17 cellular contexts compared by ENCODE assay signal in genomic region chr15:41869770-41870688, GRCh38. TPM values are rescaled to one million over a fixed set of nuclear protein-coding genes. Genes with fewer than 3 reads are reported as not detected.
DNase-seq lines count a peak whose midpoint lies in the region; ATAC-seq, FAIRE-seq and TF ChIP-seq lines count a peak whose summit lies in the region.
"Had no signal": no experiment of that assay in that cellular context is flagged by ENCODE, and none has a peak within 500 bp of the region (broad histone marks: within the 10 kb centered on the region; RNA-seq: fewer than 3 reads in every experiment).

No MANE protein-coding gene starts in this region.

- intact Hi-C loops in HepG2 (cut with micrococcal nuclease; ENCODE audit: unreplicated experiment) = no loop called here
- intact Hi-C loops in right lobe of liver (cut with DNase I) = no loop called here
- intact Hi-C loops in left colon (cut with DNase I, micrococcal nuclease) = no loop called here

- H3K27me3 ChIP-seq in HepG2 (ENCODE audit: control insufficient read depth in 1 of 2, insufficient read depth in 2 of 2, low read length in 2 of 2) (peaks cover 7 to 74% of the 10 kb centered on the region in 2 experiments; a peak in 4 of 5 replicates), right lobe of liver (no peaks in the 10 kb centered on the region), H1 (replicated peaks in 1 of 4; ENCODE audit: control insufficient read depth in 3 of 4, extremely low read depth in 1 of 4, insufficient read depth in 3 of 4, low read length in 3 of 4) (no peaks in the 10 kb centered on the region)
- H3K27me3 ChIP-seq: hepatocyte had no signal

- ATAC-seq in HepG2 (no peak), right lobe of liver (no peak), left colon (no peak), HG02885 (IDR thresholded peaks at IDR 0.05; ENCODE audit: poor library complexity, unreplicated experiment) (no peak)
- ATAC-seq in stimulated activated effector memory CD8-positive, alpha-beta T cell treated with anti-CD3 and anti-CD28 coated beads, Interleukin-12 subunit alpha, Interleukin-12 subunit beta, amount 100 ng/mL, for 72 hours = no peak
- ATAC-seq: HCT116 had no signal

- no peak for TF ChIP-seq POLR2A in HepG2 (IDR thresholded peaks at IDR 0.05; ENCODE audit: insufficient read depth in 1 of 2, low read depth in 2 of 2, low read length in 2 of 2)
- TF ChIP-seq POLR2A in right lobe of liver (IDR thresholded peaks at IDR 0.05) = no peak
- no peak for TF ChIP-seq POLR2A in H1 (IDR thresholded peaks at IDR 0.05; ENCODE audit: control extremely low read depth in 1 of 2, low read depth in 2 of 2, low read length in 2 of 2)

- no peak overlapping the region for H4K5ac ChIP-seq in H1 (ENCODE audit: insufficient read length, low read depth, low read length)

- no peak overlapping the region for H3K27ac ChIP-seq in HepG2 (ENCODE audit: extremely low read length, insufficient read depth, low read length)
- H3K27ac ChIP-seq in right lobe of liver = no peak overlapping the region
- no peak overlapping the region for H3K27ac ChIP-seq in H1 (ENCODE audit: low read depth, low read length)
- H3K27ac ChIP-seq: hepatocyte had no signal

- TF ChIP-seq CTCF in HepG2 (CRISPR knock-in tag; IDR thresholded peaks at IDR 0.05) (no peak), right lobe of liver (IDR thresholded peaks at IDR 0.05) (no peak), H1 (IDR thresholded peaks at IDR 0.05; ENCODE audit: control extremely low read depth in 1 of 3, insufficient read depth in 1 of 3, low read depth in 1 of 3, low read length in 3 of 3) (no peak)

- H3K56ac ChIP-seq in H1 (replicated peaks; ENCODE audit: insufficient read length, low read depth, low read length) = no peak overlapping the region

- H3K9me3 ChIP-seq in HepG2 (ENCODE audit: low read length) (no peaks in the 10 kb centered on the region), right lobe of liver (no peaks in the 10 kb centered on the region), H1 (ENCODE audit: insufficient read depth in 2 of 2, low read depth in 1 of 2, low read length in 1 of 2) (no peaks in the 10 kb centered on the region)

- H3K4me1 ChIP-seq in HepG2 (ENCODE audit: insufficient read depth, low read length) (peaks cover 25% of the 10 kb centered on the region), right lobe of liver (peaks cover 0 to 23% (median 3%) of the 10 kb centered on the region in 4 donors), H1 (replicated peaks in 1 of 4; ENCODE audit: control insufficient read depth in 3 of 4, insufficient read depth in 4 of 4, low read length in 3 of 4) (peaks cover 0 to 3% (median under 1%) of the 10 kb centered on the region in 4 experiments; a peak in 3 of 7 replicates)

- no peak overlapping the region for H3K9ac ChIP-seq in HepG2 (ENCODE audit: insufficient read depth, low read depth, low read length)
- no peak overlapping the region for H3K9ac ChIP-seq in H1 (replicated peaks in 1 of 4; ENCODE audit: extremely low read depth in 1 of 4, low read depth in 3 of 4, low read length in 3 of 4)

- DNase-seq in HepG2 (ENCODE audit: low spot score) (no peak), right lobe of liver (no peak), H1 (ENCODE audit: low read depth in 1 of 2, low spot score in 2 of 2) (no peak), left colon (no peak), HPDE6-E6E7 (ENCODE audit: extremely low spot score) (no peak)
- no peak for DNase-seq in activated CD4-positive, alpha-beta memory T cell treated with anti-CD3 and anti-CD28 coated beads, Interleukin-2, amount 10 ng/mL, durations not matched to agents 7 days and 5 days
- no peak for DNase-seq in stimulated activated effector memory CD8-positive, alpha-beta T cell treated with anti-CD3 and anti-CD28 coated beads, Interleukin-12 subunit alpha, Interleukin-12 subunit beta, amount 100 ng/mL, for 72 hours (ENCODE audit: low spot score in 2 of 2)
- DNase-seq: activated CD4-positive, CD25-positive, alpha-beta regulatory T cell treated with anti-CD3 and anti-CD28 coated beads, Interleukin-2, amount 50 U/mL, for 72 hours; COR-L47; islet precursor cell; NCI-H1417; NCI-H526; SHP77 had no signal

- CTCF ChIA-PET in HepG2 (lab: Yijun Ruan, JAX; ENCODE audit: low intra/inter-chr PET ratio, low total read pairs) = no interaction called here
- CTCF ChIA-PET in activated CD4-positive, alpha-beta memory T cell treated with anti-CD3 and anti-CD28 coated beads, Interleukin-2, amount 10 ng/mL, durations not matched to agents 7 days and 5 days (lab: Charles Lee) = interaction anchor here (0.6 to 1.9 kb wide), 6 partner anchors 14 to 119 kb away, joined by 3 to 12 read pairs (median 5); partner anchors contain the start of gene MAPKBP1
- CTCF ChIA-PET in H1 (lab: Charles Lee; ENCODE audit: partially characterized antibody) = interaction anchor here (0.6 to 2.7 kb wide), 16 partner anchors 8 to 132 kb away, joined by 3 to 9 read pairs (median 5); partner anchors contain the start of gene MAPKBP1

- no peak overlapping the region for H3K4me3 Mint-ChIP-seq in activated CD4-positive, alpha-beta memory T cell treated with anti-CD3 and anti-CD28 coated beads, Interleukin-2, amount 10 ng/mL, durations not matched to agents 7 days and 5 days
- no peak overlapping the region for H3K4me3 Mint-ChIP-seq in stimulated activated effector memory CD8-positive, alpha-beta T cell treated with anti-CD3 and anti-CD28 coated beads, Interleukin-12 subunit alpha, Interleukin-12 subunit beta, amount 100 ng/mL, for 72 hours
- H3K4me3 Mint-ChIP-seq: natural killer cell treated with Interleukin-12 subunit alpha and Interleukin-12 subunit beta and Interleukin-15 and Interleukin-18, amount 100 ng/mL, for 72 hours had no signal

- H2BK20ac ChIP-seq in H1 (ENCODE audit: low read length) = 0 out of 2 replicates have a peak overlapping the region, but pooled peaks have one; percentile 32

- no peaks in the 10 kb centered on the region for H4K20me1 ChIP-seq in HepG2 (ENCODE audit: insufficient read depth, low read length)
- peaks cover 0 to 2% of the 10 kb centered on the region in 2 experiments for H4K20me1 ChIP-seq in H1 (replicated peaks in 1 of 2; ENCODE audit: control insufficient read depth in 1 of 2, insufficient read depth in 2 of 2, low read length in 2 of 2)

- H3K27me3 Mint-ChIP-seq in activated CD4-positive, alpha-beta memory T cell treated with anti-CD3 and anti-CD28 coated beads, Interleukin-2, amount 10 ng/mL, durations not matched to agents 7 days and 5 days = no peaks in the 10 kb centered on the region
- H3K27me3 Mint-ChIP-seq: natural killer cell treated with Interleukin-12 subunit alpha and Interleukin-12 subunit beta and Interleukin-15 and Interleukin-18, amount 100 ng/mL, for 72 hours had no signal

- no peak for TF ChIP-seq EP300 in HepG2 (IDR thresholded peaks at IDR 0.05; ENCODE audit: low read depth in 2 of 2, low read length in 2 of 2)
- no peak for TF ChIP-seq EP300 in HepG2 (CRISPR knock-in tag; IDR thresholded peaks at IDR 0.05; ENCODE audit: borderline replicate concordance)
- no peak for TF ChIP-seq EP300 in H1 (IDR thresholded peaks at IDR 0.05; ENCODE audit: borderline replicate concordance in 1 of 2, low read depth in 2 of 2, low read length in 2 of 2)

- no peak overlapping the region for H3K18ac ChIP-seq in H1 (ENCODE audit: extremely low read depth, low read length)

- peaks cover 19% of the 10 kb centered on the region for H3K4me1 Mint-ChIP-seq in activated CD4-positive, alpha-beta memory T cell treated with anti-CD3 and anti-CD28 coated beads, Interleukin-2, amount 10 ng/mL, durations not matched to agents 7 days and 5 days
- peaks cover 36% of the 10 kb centered on the region for H3K4me1 Mint-ChIP-seq in stimulated activated effector memory CD8-positive, alpha-beta T cell treated with anti-CD3 and anti-CD28 coated beads, Interleukin-12 subunit alpha, Interleukin-12 subunit beta, amount 100 ng/mL, for 72 hours

- no peaks in the 10 kb centered on the region for H3K79me1 ChIP-seq in H1 (ENCODE audit: low read depth, low read length)

- TF ChIP-seq RAD21 in HepG2 (CRISPR knock-in tag; IDR thresholded peaks at IDR 0.05) (no peak), H1 (IDR thresholded peaks at IDR 0.05 in 1 of 2, conservative IDR thresholded peaks at IDR 0.05 in 1 of 2; ENCODE audit: low read depth in 2 of 2, low read length in 2 of 2) (no peak)

- no peak overlapping the region for H3K4me2 ChIP-seq in HepG2 (ENCODE audit: low read depth, low read length)
- H3K4me2 ChIP-seq in H1 (ENCODE audit: insufficient read depth in 1 of 2, low read depth in 2 of 2, low read length in 2 of 2) = no peak overlapping the region
- H3K4me2 ChIP-seq: hepatocyte had no signal

- H2BK5ac ChIP-seq in H1 (ENCODE audit: low read depth, low read length) = 0 out of 2 replicates have a peak overlapping the region, but pooled peaks have one; percentile 52

- H3K79me2 ChIP-seq in HepG2 (ENCODE audit: insufficient read depth, low read length) (no peaks in the 10 kb centered on the region), H1 (ENCODE audit: control insufficient read depth in 1 of 2, insufficient read depth in 2 of 2, low read length in 2 of 2) (no peaks in the 10 kb centered on the region)
- H3K79me2 ChIP-seq: hepatocyte had no signal

- no peak for FAIRE-seq in HepG2 (lab: Jason Lieb, UNC)
- no peak for FAIRE-seq in H1 (lab: Jason Lieb, UNC)

- peak overlapping the region; percentile 39; the same call in 1 of the 2 replicates for H2BK12ac ChIP-seq in H1 (ENCODE audit: low read depth, low read length)

- H2BK15ac ChIP-seq in H1 (ENCODE audit: low read length) = no peak overlapping the region

- no peak overlapping the region for H3K23ac ChIP-seq in H1 (ENCODE audit: insufficient read length)

- H3K4me3 ChIP-seq in HepG2 (replicated peaks in 1 of 3; ENCODE audit: insufficient read depth in 1 of 3, low read depth in 2 of 3, low read length in 3 of 3) (no peak overlapping the region), right lobe of liver (no peak overlapping the region), H1 (ENCODE audit: extremely low read depth in 1 of 4, insufficient read depth in 2 of 4, low read depth in 3 of 4, low read length in 4 of 4) (no peak overlapping the region)
- H3K4me3 ChIP-seq: hepatocyte had no signal

- no peak overlapping the region for H4K91ac ChIP-seq in H1 (replicated peaks; ENCODE audit: insufficient read length, low read length)

- no peak overlapping the region for H3K14ac ChIP-seq in H1 (ENCODE audit: insufficient read length)

- H4K8ac ChIP-seq in H1 (ENCODE audit: extremely low read depth, insufficient read depth, low read length) = peak overlapping the region; percentile 59; the same call in 1 of the 2 replicates

- WGBS in HepG2 (ENCODE audit: low lambda C conversion rate) = 47% methylated on average over 5 of the region's 42 CpGs
- WGBS in right lobe of liver (ENCODE audit: insufficient coverage, low coverage, low lambda C conversion rate, missing lambda C conversion rate) = 90% methylated on average over 2 of the region's 42 CpGs
- 92% methylated on average over 42 of the region's 42 CpGs; no CpG with 5 or more reads in 1 of the 2 experiments for WGBS in H1 (ENCODE audit: extremely low coverage in 1 of 2, insufficient coverage in 1 of 2, insufficient read length in 1 of 2, insufficient replicate concordance in 2 of 2, low coverage in 1 of 2, low lambda C conversion rate in 2 of 2, missing lambda C conversion rate in 1 of 2), 2 experiments

- no peak overlapping the region for H3K4ac ChIP-seq in H1 (replicated peaks; ENCODE audit: insufficient read length, low read depth, low read length)

- BruUV-seq in HepG2 (replicated peaks; lab: Mats Ljungman, UMichigan) = no TSS peak

- in situ Hi-C loops in HepG2 (cut with HindIII; ENCODE audit: extremely low pct_ligation_motif_present, low pct_unique_long_range_greater_than_20kb) = no loop called here

- no peaks in the 10 kb centered on the region for H3K36me3 ChIP-seq in HepG2 (replicated peaks in 1 of 2; ENCODE audit: control insufficient read depth in 1 of 2, insufficient read depth in 2 of 2, low read length in 2 of 2)
- H3K36me3 ChIP-seq in right lobe of liver = no peaks in the 10 kb centered on the region
- no peaks in the 10 kb centered on the region for H3K36me3 ChIP-seq in H1 (ENCODE audit: control insufficient read depth in 2 of 4, insufficient read depth in 4 of 4, low read length in 3 of 4)

- no peaks in the 10 kb centered on the region for H3K36me3 Mint-ChIP-seq in activated CD4-positive, alpha-beta memory T cell treated with anti-CD3 and anti-CD28 coated beads, Interleukin-2, amount 10 ng/mL, durations not matched to agents 7 days and 5 days (ENCODE audit: low read depth)
- H3K36me3 Mint-ChIP-seq in stimulated activated effector memory CD8-positive, alpha-beta T cell treated with anti-CD3 and anti-CD28 coated beads, Interleukin-12 subunit alpha, Interleukin-12 subunit beta, amount 100 ng/mL, for 72 hours = no peaks in the 10 kb centered on the region
- H3K36me3 Mint-ChIP-seq: natural killer cell treated with Interleukin-12 subunit alpha and Interleukin-12 subunit beta and Interleukin-15 and Interleukin-18, amount 100 ng/mL, for 72 hours had no signal

- no peaks in the 10 kb centered on the region for H3K23me2 ChIP-seq in H1 (ENCODE audit: low read depth, low read length)

- no peak overlapping the region for H2AFZ ChIP-seq in HepG2 (ENCODE audit: low read length)
- H2AFZ ChIP-seq in H1 (ENCODE audit: low read length) = no peak overlapping the region
- H2AFZ ChIP-seq: hepatocyte had no signal

- no peak overlapping the region for H2BK120ac ChIP-seq in H1 (replicated peaks; ENCODE audit: low read depth, low read length)

- H3K9me3 Mint-ChIP-seq in activated CD4-positive, alpha-beta memory T cell treated with anti-CD3 and anti-CD28 coated beads, Interleukin-2, amount 10 ng/mL, durations not matched to agents 7 days and 5 days = no peaks in the 10 kb centered on the region
- no peaks in the 10 kb centered on the region for H3K9me3 Mint-ChIP-seq in stimulated activated effector memory CD8-positive, alpha-beta T cell treated with anti-CD3 and anti-CD28 coated beads, Interleukin-12 subunit alpha, Interleukin-12 subunit beta, amount 100 ng/mL, for 72 hours
- H3K9me3 Mint-ChIP-seq: natural killer cell treated with Interleukin-12 subunit alpha and Interleukin-12 subunit beta and Interleukin-15 and Interleukin-18, amount 100 ng/mL, for 72 hours had no signal

- POLR2A ChIA-PET in HepG2 (lab: Yijun Ruan, JAX) = no interaction called here
- POLR2A ChIA-PET in activated CD4-positive, alpha-beta memory T cell treated with anti-CD3 and anti-CD28 coated beads, Interleukin-2, amount 10 ng/mL, durations not matched to agents 7 days and 5 days (lab: Charles Lee) = interaction anchor here (0.7 to 1.9 kb wide), 14 partner anchors 7 to 96 kb away, joined by 3 to 16 read pairs (median 5); partner anchors contain the start of genes JMJD7 and MAPKBP1
- POLR2A ChIA-PET in H1 (lab: Charles Lee; ENCODE audit: partially characterized antibody) = interaction anchor here (1.2 to 2.2 kb wide), 3 partner anchors 18 to 25 kb away, joined by 3 to 4 read pairs (median 3); no protein-coding TSS in a partner anchor

- H3K27ac Mint-ChIP-seq in activated CD4-positive, alpha-beta memory T cell treated with anti-CD3 and anti-CD28 coated beads, Interleukin-2, amount 10 ng/mL, durations not matched to agents 7 days and 5 days = peak overlapping the region; percentile 84
- H3K27ac Mint-ChIP-seq in stimulated activated effector memory CD8-positive, alpha-beta T cell treated with anti-CD3 and anti-CD28 coated beads, Interleukin-12 subunit alpha, Interleukin-12 subunit beta, amount 100 ng/mL, for 72 hours = peak overlapping the region; percentile 76
- H3K27ac Mint-ChIP-seq: natural killer cell treated with Interleukin-12 subunit alpha and Interleukin-12 subunit beta and Interleukin-15 and Interleukin-18, amount 100 ng/mL, for 72 hours had no signal

- no peak overlapping the region for H2AK5ac ChIP-seq in H1 (ENCODE audit: low read depth, low read length)

RNA-seq across cellular contexts. Expression of gene SPTBN5, which starts 23.8 kb away (rescaled TPM):
- total RNA-seq in HepG2 (2016; rRNA removed; fragmentation: Illumina TruSeq; extraction: Trizol) (0.01 and 0.07 TPM in 2 replicates), right lobe of liver (1 to 10 TPM in 2 of 6 experiments, under 1 TPM in 4; 0.06 to 3.2 (median 0.81) TPM), left colon (1 to 10 TPM in 1 of 2 donors, under 1 TPM in 1; 0.64 to 1.4 TPM)
- total RNA-seq in HepG2 (2016; cell fraction: cytosol; rRNA removed; fragmentation: Illumina TruSeq; extraction: Trizol; ENCODE audit: low read depth) = not detected in 2 replicates
- 0.04 TPM in 2 replicates for total RNA-seq in HepG2 (2016; cell fraction: insoluble cytoplasmic fraction; rRNA removed; fragmentation: Illumina TruSeq; extraction: Trizol)
- total RNA-seq in HepG2 (2016; cell fraction: membrane; rRNA removed; fragmentation: Illumina TruSeq; extraction: Trizol) = 0.06 TPM in 1 of 2 replicates, not detected in the other
- total RNA-seq in HepG2 (2016; cell fraction: nucleus; rRNA removed; fragmentation: Illumina TruSeq; extraction: Trizol) = 0.06 and 0.09 TPM in 2 replicates
- polyA plus RNA-seq in HepG2 (2011; rRNA removed) (0.01 and 0.03 TPM in 2 replicates), H1 (2011; rRNA removed) (0.32 and 0.38 TPM in 2 replicates)
- 0.01 and 0.03 TPM in 2 replicates for polyA plus RNA-seq in HepG2 (2011; cell fraction: cytosol; rRNA removed)
- 0.21 and 0.23 TPM in 2 replicates for polyA plus RNA-seq in HepG2 (2011; cell fraction: nucleus; rRNA removed)
- polyA plus RNA-seq in HepG2 (2012) = 0.16 TPM in 1 of 2 replicates, not detected in the other
- 0.01 TPM in 1 of 2 replicates, not detected in the other for polyA plus RNA-seq in HepG2 (2016; cell fraction: cytosol; fragmentation: Illumina TruSeq; extraction: Trizol; ENCODE audit: low read depth)
- 0.11 TPM in 1 of 2 replicates, not detected in the other for polyA plus RNA-seq in HepG2 (2016; cell fraction: insoluble cytoplasmic fraction; fragmentation: Illumina TruSeq; extraction: Trizol; ENCODE audit: low read depth)
- polyA plus RNA-seq in HepG2 (2016; cell fraction: membrane; fragmentation: Illumina TruSeq; extraction: Trizol; ENCODE audit: low read depth) = 0.01 and 0.08 TPM in 2 replicates
- polyA plus RNA-seq in HepG2 (2016; cell fraction: nucleus; fragmentation: Illumina TruSeq; extraction: Trizol; ENCODE audit: insufficient read depth, low read depth) = 0.36 and 0.44 TPM in 2 replicates
- 0.40 TPM in 1 of 2 replicates, not detected in the other for polyA minus RNA-seq in HepG2 (2011; rRNA and poly(A)+ RNA removed; ENCODE audit: low replicate concordance)
- not detected in 2 replicates for polyA minus RNA-seq in HepG2 (2011; cell fraction: cytosol; rRNA and poly(A)+ RNA removed)
- polyA minus RNA-seq in HepG2 (2011; cell fraction: nucleus; rRNA and poly(A)+ RNA removed) = under 0.01 TPM in 1 of 2 replicates, not detected in the other
- 1 to 10 TPM; 1.5 to 1.6 TPM for total RNA-seq in activated CD4-positive, alpha-beta memory T cell treated with anti-CD3 and anti-CD28 coated beads, Interleukin-2, amount 10 ng/mL, durations not matched to agents 7 days and 5 days
- total RNA-seq in H1 (2021; fragmentation: NEBNext Ultra II Directional; extraction: Animal tissue kit (Norgen Biotek cat#: 25700)) = 0.84 and 1.1 TPM in 2 replicates
- polyA plus RNA-seq in H1 (2011; cell fraction: cytosol; rRNA removed) = 0.59 TPM
- polyA plus RNA-seq in H1 (2011; cell fraction: nucleus; rRNA removed) = 4.5 TPM
- 0.33 to 1.1 TPM (median 0.89 TPM) in 4 replicates for polyA plus RNA-seq in H1 (2012, experiment 1 of 2)
- 0.12 TPM for polyA plus RNA-seq in H1 (2012, experiment 2 of 2)
- polyA plus RNA-seq in H1 (2013, experiment 1 of 2) = 0.43 TPM
- polyA plus RNA-seq in H1 (2013, experiment 2 of 2) = 0.35 TPM
- polyA minus RNA-seq in H1 (2011; rRNA and poly(A)+ RNA removed) = 0.13 and 0.54 TPM in 2 replicates
- not detected for polyA minus RNA-seq in H1 (2011; cell fraction: cytosol; rRNA and poly(A)+ RNA removed)
- polyA minus RNA-seq in H1 (2011; cell fraction: nucleus; rRNA and poly(A)+ RNA removed) = 1.00 TPM

RNA-seq across cellular contexts. Expression of gene PLA2G4B, which starts 31.4 kb away (rescaled TPM):
- total RNA-seq in HepG2 (2016; rRNA removed; fragmentation: Illumina TruSeq; extraction: Trizol) (0.55 and 5.1 TPM in 2 replicates), right lobe of liver (1 to 10 TPM in 5 of 6 experiments, under 1 TPM in 1; 0.31 to 7.3 (median 4.7) TPM), left colon (1 to 10 TPM; 3.4 to 4.1 TPM)
- 1.1 and 1.6 TPM in 2 replicates for total RNA-seq in HepG2 (2016; cell fraction: cytosol; rRNA removed; fragmentation: Illumina TruSeq; extraction: Trizol; ENCODE audit: low read depth)
- 0.88 and 2.9 TPM in 2 replicates for total RNA-seq in HepG2 (2016; cell fraction: insoluble cytoplasmic fraction; rRNA removed; fragmentation: Illumina TruSeq; extraction: Trizol)
- total RNA-seq in HepG2 (2016; cell fraction: membrane; rRNA removed; fragmentation: Illumina TruSeq; extraction: Trizol) = 0.55 and 1.1 TPM in 2 replicates
- total RNA-seq in HepG2 (2016; cell fraction: nucleus; rRNA removed; fragmentation: Illumina TruSeq; extraction: Trizol) = 4.1 and 4.8 TPM in 2 replicates
- polyA plus RNA-seq in HepG2 (2011; rRNA removed) (8.0 and 10.2 TPM in 2 replicates), H1 (2011; rRNA removed) (9.2 TPM in 2 replicates)
- 1.2 and 1.9 TPM in 2 replicates for polyA plus RNA-seq in HepG2 (2011; cell fraction: cytosol; rRNA removed)
- polyA plus RNA-seq in HepG2 (2011; cell fraction: nucleus; rRNA removed) = 51.3 and 67.9 TPM in 2 replicates
- 2.9 and 3.7 TPM in 2 replicates for polyA plus RNA-seq in HepG2 (2012)
- 0.61 and 1.4 TPM in 2 replicates for polyA plus RNA-seq in HepG2 (2016; cell fraction: cytosol; fragmentation: Illumina TruSeq; extraction: Trizol; ENCODE audit: low read depth)
- 0.63 and 1.2 TPM in 2 replicates for polyA plus RNA-seq in HepG2 (2016; cell fraction: insoluble cytoplasmic fraction; fragmentation: Illumina TruSeq; extraction: Trizol; ENCODE audit: low read depth)
- polyA plus RNA-seq in HepG2 (2016; cell fraction: membrane; fragmentation: Illumina TruSeq; extraction: Trizol; ENCODE audit: low read depth) = 1.0 and 1.5 TPM in 2 replicates
- polyA plus RNA-seq in HepG2 (2016; cell fraction: nucleus; fragmentation: Illumina TruSeq; extraction: Trizol; ENCODE audit: insufficient read depth, low read depth) = 15.6 and 20.4 TPM in 2 replicates
- 1.1 and 2.7 TPM in 2 replicates for polyA minus RNA-seq in HepG2 (2011; rRNA and poly(A)+ RNA removed; ENCODE audit: low replicate concordance)
- polyA minus RNA-seq in HepG2 (2011; cell fraction: cytosol; rRNA and poly(A)+ RNA removed) = 2.2 TPM in 1 of 2 replicates, not detected in the other
- 4.4 and 4.6 TPM in 2 replicates for polyA minus RNA-seq in HepG2 (2011; cell fraction: nucleus; rRNA and poly(A)+ RNA removed)
- total RNA-seq in activated CD4-positive, alpha-beta memory T cell treated with anti-CD3 and anti-CD28 coated beads, Interleukin-2, amount 10 ng/mL, durations not matched to agents 7 days and 5 days = 1 to 10 TPM; 6.0 to 6.8 TPM
- 4.2 and 8.0 TPM in 2 replicates for total RNA-seq in H1 (2021; fragmentation: NEBNext Ultra II Directional; extraction: Animal tissue kit (Norgen Biotek cat#: 25700))
- 8.0 TPM for polyA plus RNA-seq in H1 (2011; cell fraction: cytosol; rRNA removed)
- 49.3 TPM for polyA plus RNA-seq in H1 (2011; cell fraction: nucleus; rRNA removed)
- polyA plus RNA-seq in H1 (2012, experiment 1 of 2) = 2.8 to 7.8 TPM (median 6.9 TPM) in 4 replicates
- polyA plus RNA-seq in H1 (2012, experiment 2 of 2) = 4.2 TPM
- polyA plus RNA-seq in H1 (2013, experiment 1 of 2) = 10.3 TPM
- 6.5 TPM for polyA plus RNA-seq in H1 (2013, experiment 2 of 2)
- polyA minus RNA-seq in H1 (2011; rRNA and poly(A)+ RNA removed) = 1.5 and 2.0 TPM in 2 replicates
- polyA minus RNA-seq in H1 (2011; cell fraction: cytosol; rRNA and poly(A)+ RNA removed) = 3.1 TPM
- polyA minus RNA-seq in H1 (2011; cell fraction: nucleus; rRNA and poly(A)+ RNA removed) = 7.5 TPM

RNA-seq across cellular contexts. Expression of gene JMJD7, which starts 42.1 kb away (rescaled TPM):
- total RNA-seq in HepG2 (2016; rRNA removed; fragmentation: Illumina TruSeq; extraction: Trizol) (5.4 and 7.1 TPM in 2 replicates), right lobe of liver (1 to 10 TPM; 6.0 to 8.6 (median 7.3) TPM), left colon (10 to 100 TPM in 1 of 2 donors, 1 to 10 TPM in 1; 8.4 to 10.9 TPM)
- 0.40 and 0.53 TPM in 2 replicates for total RNA-seq in HepG2 (2016; cell fraction: cytosol; rRNA removed; fragmentation: Illumina TruSeq; extraction: Trizol; ENCODE audit: low read depth)
- 6.2 and 6.5 TPM in 2 replicates for total RNA-seq in HepG2 (2016; cell fraction: insoluble cytoplasmic fraction; rRNA removed; fragmentation: Illumina TruSeq; extraction: Trizol)
- total RNA-seq in HepG2 (2016; cell fraction: membrane; rRNA removed; fragmentation: Illumina TruSeq; extraction: Trizol) = 2.0 and 2.1 TPM in 2 replicates
- total RNA-seq in HepG2 (2016; cell fraction: nucleus; rRNA removed; fragmentation: Illumina TruSeq; extraction: Trizol) = 7.6 and 8.2 TPM in 2 replicates
- polyA plus RNA-seq in HepG2 (2011; rRNA removed) (6.4 and 7.2 TPM in 2 replicates), H1 (2011; rRNA removed) (20.0 and 21.2 TPM in 2 replicates)
- 4.5 and 4.9 TPM in 2 replicates for polyA plus RNA-seq in HepG2 (2011; cell fraction: cytosol; rRNA removed)
- polyA plus RNA-seq in HepG2 (2011; cell fraction: nucleus; rRNA removed) = 22.2 and 32.3 TPM in 2 replicates
- 3.7 and 5.4 TPM in 2 replicates for polyA plus RNA-seq in HepG2 (2012)
- polyA plus RNA-seq in HepG2 (2016; cell fraction: cytosol; fragmentation: Illumina TruSeq; extraction: Trizol; ENCODE audit: low read depth) = 2.3 TPM in 2 replicates
- polyA plus RNA-seq in HepG2 (2016; cell fraction: insoluble cytoplasmic fraction; fragmentation: Illumina TruSeq; extraction: Trizol; ENCODE audit: low read depth) = 5.3 and 6.2 TPM in 2 replicates
- polyA plus RNA-seq in HepG2 (2016; cell fraction: membrane; fragmentation: Illumina TruSeq; extraction: Trizol; ENCODE audit: low read depth) = 2.5 and 2.6 TPM in 2 replicates
- 17.3 and 19.5 TPM in 2 replicates for polyA plus RNA-seq in HepG2 (2016; cell fraction: nucleus; fragmentation: Illumina TruSeq; extraction: Trizol; ENCODE audit: insufficient read depth, low read depth)
- 7.1 and 9.6 TPM in 2 replicates for polyA minus RNA-seq in HepG2 (2011; rRNA and poly(A)+ RNA removed; ENCODE audit: low replicate concordance)
- polyA minus RNA-seq in HepG2 (2011; cell fraction: cytosol; rRNA and poly(A)+ RNA removed) = 1.2 and 4.6 TPM in 2 replicates
- 3.2 and 8.8 TPM in 2 replicates for polyA minus RNA-seq in HepG2 (2011; cell fraction: nucleus; rRNA and poly(A)+ RNA removed)
- 10 to 100 TPM; 18.2 to 22.4 TPM for total RNA-seq in activated CD4-positive, alpha-beta memory T cell treated with anti-CD3 and anti-CD28 coated beads, Interleukin-2, amount 10 ng/mL, durations not matched to agents 7 days and 5 days
- total RNA-seq in H1 (2021; fragmentation: NEBNext Ultra II Directional; extraction: Animal tissue kit (Norgen Biotek cat#: 25700)) = 14.7 and 15.0 TPM in 2 replicates
- 17.1 TPM for polyA plus RNA-seq in H1 (2011; cell fraction: cytosol; rRNA removed)
- 28.8 TPM for polyA plus RNA-seq in H1 (2011; cell fraction: nucleus; rRNA removed)
- 11.7 to 16.4 TPM (median 15.2 TPM) in 4 replicates for polyA plus RNA-seq in H1 (2012, experiment 1 of 2)
- 15.2 TPM for polyA plus RNA-seq in H1 (2012, experiment 2 of 2)
- 7.5 TPM for polyA plus RNA-seq in H1 (2013, experiment 1 of 2)
- polyA plus RNA-seq in H1 (2013, experiment 2 of 2) = 8.5 TPM
- polyA minus RNA-seq in H1 (2011; rRNA and poly(A)+ RNA removed) = 4.8 and 5.2 TPM in 2 replicates
- polyA minus RNA-seq in H1 (2011; cell fraction: cytosol; rRNA and poly(A)+ RNA removed) = 10.6 TPM
- polyA minus RNA-seq in H1 (2011; cell fraction: nucleus; rRNA and poly(A)+ RNA removed) = 6.7 TPM
